Comparison of ENCODE assay signal across 22 cellular contexts in genomic region chr2:60597346-60597745, GRCh38. TPM values are rescaled to one million over a fixed set of nuclear protein-coding genes. Genes with fewer than 3 reads are reported as not detected.
DNase-seq lines count a peak whose midpoint lies in the region; ATAC-seq and TF ChIP-seq lines count a peak whose summit lies in the region.
"Had no signal": no experiment of that assay in that cellular context is flagged by ENCODE, and none has a peak within 500 bp of the region (broad histone marks: within the 10 kb centered on the region; RNA-seq: fewer than 3 reads in every experiment).

No MANE protein-coding gene starts in this region.

- H3K9ac ChIP-seq in NT2/D1 (ENCODE audit: insufficient read length, low read depth) (no peak overlapping the region), mesendoderm (ENCODE audit: low read length) (no peak overlapping the region)

- no peak overlapping the region for H4K5ac ChIP-seq in mesendoderm (ENCODE audit: low read length)

- no peak overlapping the region for H3K4me3 Mint-ChIP-seq in mesothelial cell of epicardium
- H3K4me3 Mint-ChIP-seq: B cell; CD8-positive, alpha-beta T cell had no signal

- H3K4me2 ChIP-seq in mesendoderm (ENCODE audit: low read length), result no peak overlapping the region

- no peak overlapping the region for H3K4ac ChIP-seq in mesendoderm (ENCODE audit: low read depth, low read length)

- no peaks in the 10 kb centered on the region for H3K4me1 ChIP-seq in NT2/D1 (ENCODE audit: insufficient read depth, insufficient read length)
- no peaks in the 10 kb centered on the region for H3K4me1 ChIP-seq in esophagus muscularis mucosa
- no peaks in the 10 kb centered on the region for H3K4me1 ChIP-seq in mesendoderm (ENCODE audit: control insufficient read depth, low read depth, low read length)
- H3K4me1 ChIP-seq: Caco-2 had no signal

- TF ChIP-seq CTCF in esophagus muscularis mucosa (IDR thresholded peaks at IDR 0.05), result no peak
- TF ChIP-seq CTCF in mesothelial cell of epicardium (IDR thresholded peaks at IDR 0.05; ENCODE audit: unreplicated experiment), result no peak

- peaks cover 48% of the 10 kb centered on the region for H3K9me3 Mint-ChIP-seq in mesothelial cell of epicardium

- peaks cover 6% of the 10 kb centered on the region for H3K4me1 Mint-ChIP-seq in mesothelial cell of epicardium

- H3K4me3 ChIP-seq in NT2/D1 (ENCODE audit: insufficient read length, low read depth) (no peak overlapping the region), esophagus muscularis mucosa (no peak overlapping the region), mesendoderm (ENCODE audit: low read length) (no peak overlapping the region)
- H3K4me3 ChIP-seq: K562, MG63 had no signal

- no peak for TF ChIP-seq POLR2A in esophagus muscularis mucosa (IDR thresholded peaks at IDR 0.05; ENCODE audit: low read depth)

- H3K36me3 Mint-ChIP-seq in mesothelial cell of epicardium, result peaks cover 8% of the 10 kb centered on the region
- H3K36me3 Mint-ChIP-seq: CD8-positive, alpha-beta T cell had no signal

- H3K27ac ChIP-seq in esophagus muscularis mucosa (replicated peaks in 1 of 4) (no peak overlapping the region), mesendoderm (ENCODE audit: low read depth, low read length) (no peak overlapping the region)
- H3K27ac ChIP-seq: C4-2B had no signal

- no peak overlapping the region for H3K18ac ChIP-seq in mesendoderm (ENCODE audit: low read length)

- H3K79me1 ChIP-seq in mesendoderm (ENCODE audit: low read length), result no peaks in the 10 kb centered on the region

- no peaks in the 10 kb centered on the region for H3K27me3 ChIP-seq in NT2/D1 (ENCODE audit: insufficient read depth, insufficient read length)
- H3K27me3 ChIP-seq in esophagus muscularis mucosa, result no peaks in the 10 kb centered on the region
- no peaks in the 10 kb centered on the region for H3K27me3 ChIP-seq in mesendoderm (ENCODE audit: insufficient read depth, low read length, poor library complexity)
- H3K27me3 ChIP-seq: MG63 had no signal

- no peak overlapping the region for H2BK5ac ChIP-seq in mesendoderm (ENCODE audit: low read length)

- H3K36me3 ChIP-seq in NT2/D1 (ENCODE audit: insufficient read depth, insufficient read length, low read length), result no peaks in the 10 kb centered on the region
- no peaks in the 10 kb centered on the region for H3K36me3 ChIP-seq in esophagus muscularis mucosa
- no peaks in the 10 kb centered on the region for H3K36me3 ChIP-seq in mesendoderm (ENCODE audit: control insufficient read depth, insufficient read depth, low read length)
- H3K36me3 ChIP-seq: MG63 had no signal

- WGBS in esophagus muscularis mucosa, result 80% methylated on average over 2 of the region's 2 CpGs
- WGBS in mesendoderm (ENCODE audit: extremely low coverage, insufficient coverage, low lambda C conversion rate), result no CpG with 5 or more reads among the region's 2 CpGs

- intact Hi-C loops in esophagus muscularis mucosa (cut with DNase I), result no loop called here

- no peak overlapping the region for H2BK120ac ChIP-seq in mesendoderm (ENCODE audit: low read depth, low read length)

- no peak overlapping the region for H3K23ac ChIP-seq in mesendoderm (ENCODE audit: low read length)

- H3K27ac Mint-ChIP-seq in mesothelial cell of epicardium, result no peak overlapping the region
- H3K27ac Mint-ChIP-seq: B cell; CD8-positive, alpha-beta T cell had no signal

- TF ChIP-seq EP300 in esophagus muscularis mucosa (IDR thresholded peaks at IDR 0.05), result no peak

- no peaks in the 10 kb centered on the region for H3K27me3 Mint-ChIP-seq in mesothelial cell of epicardium (ENCODE audit: low read depth)

- no peak overlapping the region for H4K8ac ChIP-seq in mesendoderm (ENCODE audit: low read depth, low read length)

- DNase-seq in ELF-1 (ENCODE audit: low read depth, low spot score) (peak; percentile 13), NT2/D1 (ENCODE audit: low read depth, low spot score) (peak; percentile 43), esophagus muscularis mucosa (ENCODE audit: extremely low spot score) (peak; percentile 57), mesendoderm (peak; percentile 71), mesothelial cell of epicardium (ENCODE audit: low spot score in 2 of 2, unreplicated experiment in 2 of 2) (no peak)
- DNase-seq: Caco-2; CD8-positive, alpha-beta T cell; DMS 273 treated with DMSO at 0.1 percent for 48 hours; HCEC 1CT; Kasumi-1; MG63; NCI-H2029; NCI-H2227 treated with DMSO at 0.1 percent for 48 hours; NCI-H526 treated with DMSO at 0.1 percent for 48 hours; Right ventricle myocardium superior; RPMI8226 had no signal

- H3K56ac ChIP-seq in mesendoderm (ENCODE audit: low read length), result no peak overlapping the region

- H2AK5ac ChIP-seq in mesendoderm (ENCODE audit: low read length), result no peak overlapping the region

- no peaks in the 10 kb centered on the region for H3K79me2 ChIP-seq in mesendoderm (ENCODE audit: control insufficient read depth, insufficient read depth, low read length)

- ATAC-seq in HG03342 (IDR thresholded peaks at IDR 0.05; ENCODE audit: unreplicated experiment) (no peak), GM18870 (IDR thresholded peaks at IDR 0.05; ENCODE audit: unreplicated experiment) (no peak), HG03025 (IDR thresholded peaks at IDR 0.05; ENCODE audit: low FRiP score, unreplicated experiment) (no peak)
- ATAC-seq: CD8-positive, alpha-beta T cell; K562 had no signal

- no peak overlapping the region for H2BK15ac ChIP-seq in mesendoderm (replicated peaks; ENCODE audit: low read depth)

- H3K9me3 ChIP-seq in NT2/D1 (ENCODE audit: insufficient read depth, low read length) (no peaks in the 10 kb centered on the region), esophagus muscularis mucosa (peaks cover 0 to 25% (median 18%) of the 10 kb centered on the region in 4 donors)
- H3K9me3 ChIP-seq: Caco-2 had no signal

RNA-seq across cellular contexts. Expression of gene BCL11A, which starts 43.9 kb away (rescaled TPM):
- 10 to 100 TPM in 1 of 4 donors, 1 to 10 TPM in 3; 3.5 to 11.3 (median 4.7) TPM for total RNA-seq in esophagus muscularis mucosa
- polyA plus RNA-seq in mesendoderm (2013, experiment 1 of 2), result 45.5 TPM
- 46.4 TPM for polyA plus RNA-seq in mesendoderm (2013, experiment 2 of 2)
- 139 to 142 TPM (median 141 TPM) in 3 replicates for total RNA-seq in mesothelial cell of epicardium
- polyA plus RNA-seq: K562 had no signal

Comparison
In these comparisons a context has a peak if more than half of its experiments do, and no peak if none do; other contexts are left out.
1. DNase-seq: peak in ELF-1 (single experiment), NT2/D1 (single experiment), esophagus muscularis mucosa (single experiment) and mesendoderm (single experiment); none in mesothelial cell of epicardium (0 of 2).
2. RNA of gene BCL11A, which starts 43.9 kb away (total RNA-seq): 139 to 142 TPM in mesothelial cell of epicardium; 3.5 to 11.3 TPM in esophagus muscularis mucosa; every median in the first group is over 10 times any median in the second.